Comparison of ENCODE assay signal across 8 cellular contexts in genomic region chr1:119139393-119139792, GRCh38. TPM values are rescaled to one million over a fixed set of nuclear protein-coding genes. Genes with fewer than 3 reads are reported as not detected.
A peak's percentile ranks its signal among the peaks of the same experiment; 100 is the strongest.
DNase-seq lines count a peak whose midpoint lies in the region; ATAC-seq and TF ChIP-seq lines count a peak whose summit lies in the region.

No MANE protein-coding gene starts in this region.

- H3K27me3 ChIP-seq in WERI-Rb-1 (ENCODE audit: insufficient read depth, low read depth, severe bottlenecking), result no peaks in the 10 kb centered on the region
- no peaks in the 10 kb centered on the region for H3K27me3 ChIP-seq in upper lobe of right lung

- no peaks in the 10 kb centered on the region for H3K36me3 ChIP-seq in WERI-Rb-1
- H3K36me3 ChIP-seq in upper lobe of right lung, result no peaks in the 10 kb centered on the region

- H3K4me3 ChIP-seq in WERI-Rb-1 (ENCODE audit: low read depth, low read length) (peak overlapping the region; percentile 63), upper lobe of right lung (peak overlapping the region; percentile 70)

- H3K4me1 ChIP-seq in upper lobe of right lung, result peaks cover 15% of the 10 kb centered on the region

- TF ChIP-seq CTCF in WERI-Rb-1 (IDR thresholded peaks at IDR 0.05; ENCODE audit: low read depth, low read length) (no peak), upper lobe of right lung (IDR thresholded peaks at IDR 0.05) (no peak)

- ATAC-seq in HG03175 (IDR thresholded peaks at IDR 0.05; ENCODE audit: unreplicated experiment) (peak; percentile 37), upper lobe of right lung (no peak), GM19324 (IDR thresholded peaks at IDR 0.05; ENCODE audit: low FRiP score, unreplicated experiment) (no peak)

- DNase-seq in activated gamma-delta T cell treated with Interleukin-2 at 50 U/mL for 16 hours, result peak; percentile 29
- no peak for DNase-seq in activated gamma-delta T cell (lab: John Stamatoyannopoulos, UW)
- DNase-seq in WERI-Rb-1, result no peak
- peak; percentile 3 for DNase-seq in kidney glomerular epithelial cell (lab: John Stamatoyannopoulos, UW)
- no peak for DNase-seq in upper lobe of right lung
- DNase-seq in COLO829 (ENCODE audit: low spot score), result no peak

- no peaks in the 10 kb centered on the region for H3K9me3 ChIP-seq in WERI-Rb-1 (ENCODE audit: severe bottlenecking)
- H3K9me3 ChIP-seq in upper lobe of right lung, result no peaks in the 10 kb centered on the region

- intact Hi-C loops in upper lobe of right lung (cut with DNase I), result no loop called here

- peak overlapping the region; percentile 98; the same call in 1 of the 2 replicates for H3K27ac ChIP-seq in WERI-Rb-1
- peak overlapping the region; percentile 99 for H3K27ac ChIP-seq in upper lobe of right lung

RNA-seq across cellular contexts. Expression of gene WARS2, which starts 1.1 kb away (rescaled TPM):
- total RNA-seq in upper lobe of right lung, result 13.4 TPM

Comparison
In these comparisons a context has a peak if more than half of its experiments do, and no peak if none do; other contexts are left out.
1. DNase-seq: peak in activated gamma-delta T cell treated with Interleukin-2 at 50 U/mL for 16 hours (single experiment) and kidney glomerular epithelial cell (single experiment); none in activated gamma-delta T cell (single experiment), WERI-Rb-1 (single experiment), upper lobe of right lung (single experiment) and COLO829 (single experiment).